In the genomic region with DNA sequence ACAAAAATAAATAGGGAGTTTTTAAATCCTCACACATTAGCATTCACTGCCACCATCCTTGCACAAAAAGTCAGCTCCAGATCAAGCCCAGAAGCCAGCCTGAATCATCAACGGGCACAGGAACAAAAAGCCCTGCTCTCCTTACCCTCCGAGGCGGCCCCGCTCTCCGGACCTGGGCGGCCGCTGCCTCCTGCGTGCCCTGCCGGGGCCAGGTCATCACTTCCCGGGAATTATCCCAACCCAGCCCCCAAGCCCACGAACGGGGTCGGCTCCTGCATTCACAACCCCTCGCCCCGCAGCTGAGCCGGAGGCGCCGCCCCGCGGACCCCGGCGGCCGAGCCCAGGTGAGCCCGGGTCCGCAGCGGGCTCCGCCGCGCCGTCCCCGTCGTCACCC, we compare ENCODE assay signal across 8 cellular contexts. TPM values are rescaled to one million over a fixed set of nuclear protein-coding genes. Genes with fewer than 3 reads are reported as not detected.
A peak's percentile ranks its signal among the peaks of the same experiment; 100 is the strongest.
DNase-seq lines count a peak whose midpoint lies in the region; ATAC-seq and TF ChIP-seq lines count a peak whose summit lies in the region.

No MANE protein-coding gene starts in this region.

- intact Hi-C loops in OCI-LY7 (cut with micrococcal nuclease; ENCODE audit: unreplicated experiment) = loop anchor here (5.0 kb wide), 1 partner anchor 40 kb away; no protein-coding TSS in a partner anchor

- no peaks in the 10 kb centered on the region for H3K9me2 ChIP-seq in OCI-LY7 (ENCODE audit: insufficient read depth, low read length)

- no peaks in the 10 kb centered on the region for H3K9me3 ChIP-seq in OCI-LY7 (ENCODE audit: low read length)
- H3K9me3 ChIP-seq in neutrophil = no peaks in the 10 kb centered on the region

- TF ChIP-seq CTCF in OCI-LY7 (conservative IDR thresholded peaks at IDR 0.05; ENCODE audit: low read length) = no peak
- no peak for TF ChIP-seq CTCF in neutrophil (IDR thresholded peaks at IDR 0.05)

- H3K36me3 ChIP-seq in OCI-LY7 (ENCODE audit: insufficient read depth, low read length) (peaks cover 50% of the 10 kb centered on the region), neutrophil (peaks cover 30% of the 10 kb centered on the region)

- peaks cover 50% of the 10 kb centered on the region for H3K4me1 ChIP-seq in OCI-LY7 (ENCODE audit: insufficient read depth, low read length, poor library complexity, severe bottlenecking)
- H3K4me1 ChIP-seq in neutrophil (ENCODE audit: control insufficient read depth in 1 of 2, insufficient read depth in 1 of 2, low read depth in 1 of 2, low read length in 1 of 2) = peaks cover 40 to 41% of the 10 kb centered on the region in 2 experiments

- POLR2A ChIA-PET in OCI-LY7 (lab: Charles Lee) = interaction anchor here (1.3 to 1.6 kb wide), 3 partner anchors 10 to 22 kb away, joined by 3 to 5 read pairs (median 3); no protein-coding TSS in a partner anchor

- H2AFZ ChIP-seq in OCI-LY7 (ENCODE audit: low read length) = no peak overlapping the region

- ATAC-seq in GM19395 (IDR thresholded peaks at IDR 0.05; ENCODE audit: unreplicated experiment) = peak; percentile 1
- ATAC-seq in GM19397 (IDR thresholded peaks at IDR 0.05; ENCODE audit: unreplicated experiment) = no peak
- no peak for ATAC-seq in GM21526 (IDR thresholded peaks at IDR 0.05; ENCODE audit: low FRiP score, unreplicated experiment)

- peaks cover 35% of the 10 kb centered on the region for H3K79me2 ChIP-seq in OCI-LY7 (ENCODE audit: insufficient read depth, low read depth, low read length)

- H3K4me3 ChIP-seq in OCI-LY7 (ENCODE audit: low read depth, low read length, poor library complexity, severe bottlenecking) (peak overlapping the region; percentile 93), neutrophil (ENCODE audit: low read depth in 1 of 2, low read length in 1 of 2) (peak overlapping the region; percentile 89 to 96)

- H3K27ac ChIP-seq in OCI-LY7 (ENCODE audit: low read depth, low read length, poor library complexity, severe bottlenecking) (peak overlapping the region; percentile 69), neutrophil (peak overlapping the region; percentile 99)

- CTCF ChIA-PET in OCI-LY7 (lab: Charles Lee; ENCODE audit: unreplicated experiment) = interaction anchor here (0.8 kb wide), 1 partner anchor 46 kb away, joined by 3 read pairs; no protein-coding TSS in a partner anchor

- no TSS peak for BruUV-seq in OCI-LY7 (replicated peaks; lab: Mats Ljungman, UMichigan)

- peak overlapping the region; percentile 99 for H3K4me2 ChIP-seq in OCI-LY7 (ENCODE audit: low read length)

- DNase-seq in OCI-LY7 (ENCODE audit: low spot score) (no peak), epidermal melanocyte (ENCODE audit: insufficient read length, low spot score) (peak; percentile 16), NCI-H446 treated with DMSO at 0.1 percent for 48 hours (lab: John Stamatoyannopoulos, UW) (no peak)
- no peak for DNase-seq in activated CD4-positive, alpha-beta T cell treated with anti-CD3 and anti-CD28 coated beads for 48 hours

- H4K20me1 ChIP-seq in OCI-LY7 (ENCODE audit: insufficient read depth, low read length) = peaks cover 17% of the 10 kb centered on the region

- no peaks in the 10 kb centered on the region for H3K27me3 ChIP-seq in neutrophil

RNA-seq across cellular contexts. Expression of a gene that starts 0.8 kb away (rescaled TPM):
- 62.9 and 76.7 TPM in 2 replicates for total RNA-seq in OCI-LY7 (2014; rRNA removed; shearing (Covaris generic))
- 51.7 and 63.7 TPM in 2 replicates for total RNA-seq in OCI-LY7 (2022)

RNA-seq across cellular contexts. Expression of a gene that starts 12.0 kb away (rescaled TPM):
- total RNA-seq in OCI-LY7 (2014; rRNA removed; shearing (Covaris generic)) = 52.3 and 81.4 TPM in 2 replicates
- 128 and 130 TPM in 2 replicates for total RNA-seq in OCI-LY7 (2022)

RNA-seq across cellular contexts. Expression of a gene that starts 21.5 kb away (rescaled TPM):
- 18.5 and 26.9 TPM in 2 replicates for total RNA-seq in OCI-LY7 (2014; rRNA removed; shearing (Covaris generic))
- 37.6 and 38.3 TPM in 2 replicates for total RNA-seq in OCI-LY7 (2022)

RNA-seq across cellular contexts. Expression of a gene that starts 42.3 kb away (rescaled TPM):
- total RNA-seq in OCI-LY7 (2014; rRNA removed; shearing (Covaris generic)) = not detected in 2 replicates
- 0.23 TPM in 1 of 2 replicates, not detected in the other for total RNA-seq in OCI-LY7 (2022)

RNA-seq across cellular contexts. Expression of a gene that starts 54.4 kb away (rescaled TPM):
- 282 and 301 TPM in 2 replicates for total RNA-seq in OCI-LY7 (2014; rRNA removed; shearing (Covaris generic))
- total RNA-seq in OCI-LY7 (2022) = 137 and 141 TPM in 2 replicates
